In the genomic region with DNA sequence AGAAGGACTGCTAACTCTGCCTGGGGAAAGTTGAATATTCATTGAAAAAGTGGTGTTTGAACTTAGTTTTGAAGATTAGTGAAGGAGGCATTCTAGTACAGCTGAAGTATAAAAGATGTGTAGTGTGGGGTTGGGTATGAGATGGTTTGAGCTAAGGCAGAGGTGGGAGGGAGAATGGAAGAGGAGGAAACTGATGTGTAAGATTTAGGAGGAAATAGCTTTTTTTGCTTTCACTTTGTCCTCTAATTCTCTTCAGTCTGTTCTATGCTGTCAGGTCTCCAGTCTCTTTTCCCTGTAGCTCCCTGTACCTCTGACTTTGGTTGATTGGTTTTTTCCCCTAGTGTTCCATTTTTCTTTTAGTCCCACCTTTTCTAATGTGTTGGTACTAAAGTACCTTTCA, we compare ENCODE assay signal across 12 cellular contexts. TPM values are rescaled to one million over a fixed set of nuclear protein-coding genes. Genes with fewer than 3 reads are reported as not detected.
DNase-seq lines count a peak whose midpoint lies in the region; ATAC-seq and TF ChIP-seq lines count a peak whose summit lies in the region.
"Had no signal": no experiment of that assay in that cellular context is flagged by ENCODE, and none has a peak within 500 bp of the region (broad histone marks: within the 10 kb centered on the region; RNA-seq: fewer than 3 reads in every experiment).

No MANE protein-coding gene starts in this region.

- H3K79me2 ChIP-seq in DND-41 (ENCODE audit: insufficient read depth, low read length) (peaks cover 60% of the 10 kb centered on the region), OCI-LY3 (ENCODE audit: low read length) (0 out of 2 replicates have a peak, but pooled peaks cover 5% of the 10 kb centered on the region), SK-N-SH (ENCODE audit: insufficient read depth) (peaks cover 26% of the 10 kb centered on the region)

- no peak overlapping the region for H3K4me3 ChIP-seq in DND-41 (ENCODE audit: low read depth in 1 of 2, low read length in 2 of 2)
- no peak overlapping the region for H3K4me3 ChIP-seq in OCI-LY3 (ENCODE audit: low read length)
- no peak overlapping the region for H3K4me3 ChIP-seq in mucosa of descending colon
- H3K4me3 ChIP-seq in SK-N-SH (ENCODE audit: low read depth in 2 of 2, low read length in 1 of 2) = no peak overlapping the region
- H3K4me3 ChIP-seq: GM23338, skin epidermis had no signal

- POLR2A ChIA-PET in SK-N-SH (lab: Yijun Ruan, JAX) = no interaction called here

- H3K4me2 ChIP-seq in DND-41 (ENCODE audit: insufficient read depth, low read length) (peak overlapping the region; percentile 47; the same call in 1 of the 2 replicates), OCI-LY3 (ENCODE audit: low read length) (peak overlapping the region; percentile 41), SK-N-SH (no peak overlapping the region)
- H3K4me2 ChIP-seq: GM23338 had no signal

- H3F3A ChIP-seq in SK-N-SH (replicated peaks; ENCODE audit: insufficient read depth) = peaks cover 8% of the 10 kb centered on the region

- peaks cover 4% of the 10 kb centered on the region; the same call in 1 of the 2 replicates for H4K20me1 ChIP-seq in DND-41 (ENCODE audit: insufficient read depth, low read length)
- peaks cover 9% of the 10 kb centered on the region; the same call in 1 of the 2 replicates for H4K20me1 ChIP-seq in OCI-LY3 (ENCODE audit: insufficient read depth, low read length)
- H4K20me1 ChIP-seq in SK-N-SH (ENCODE audit: insufficient read depth) = no peaks in the 10 kb centered on the region; the same call in 1 of the 2 replicates

- H3K27ac ChIP-seq in DND-41 (ENCODE audit: low read length) (no peak overlapping the region), OCI-LY3 (ENCODE audit: low read length) (no peak overlapping the region), SK-N-SH (ENCODE audit: low read depth in 2 of 2, low read length in 1 of 2) (no peak overlapping the region)

- no peak overlapping the region for H3K9ac ChIP-seq in DND-41 (ENCODE audit: low read depth, low read length)
- no peak overlapping the region for H3K9ac ChIP-seq in OCI-LY3 (ENCODE audit: low read length)
- H3K9ac ChIP-seq in SK-N-SH = no peak overlapping the region

- no peaks in the 10 kb centered on the region for H3K9me2 ChIP-seq in SK-N-SH

- H3K4me1 ChIP-seq in DND-41 (ENCODE audit: insufficient read depth, low read length) (peaks cover 7% of the 10 kb centered on the region; the same call in 1 of the 2 replicates), OCI-LY3 (ENCODE audit: low read length) (peaks cover 13% of the 10 kb centered on the region), mucosa of descending colon (ENCODE audit: low read depth) (peaks cover 3% of the 10 kb centered on the region), SK-N-SH (ENCODE audit: control insufficient read depth in 1 of 2, insufficient read depth in 2 of 2, low read depth in 1 of 2, low read length in 1 of 2) (no peaks in the 10 kb centered on the region)

- H3K36me3 ChIP-seq in DND-41 (ENCODE audit: insufficient read depth, low read length) = no peaks in the 10 kb centered on the region
- no peaks in the 10 kb centered on the region for H3K36me3 ChIP-seq in OCI-LY3 (replicated peaks; ENCODE audit: low read depth, low read length)
- H3K36me3 ChIP-seq in mucosa of descending colon (ENCODE audit: low read depth) = no peaks in the 10 kb centered on the region
- H3K36me3 ChIP-seq in SK-N-SH (replicated peaks in 1 of 2; ENCODE audit: control insufficient read depth in 1 of 2, insufficient read depth in 2 of 2, low read length in 1 of 2) = peaks cover 0 to 3% of the 10 kb centered on the region in 2 experiments

- TF ChIP-seq CTCF in DND-41 (IDR thresholded peaks at IDR 0.05; ENCODE audit: borderline replicate concordance, extremely low read depth, low read length, poor library complexity, severe bottlenecking) = no peak
- no peak for TF ChIP-seq CTCF in OCI-LY3 (IDR thresholded peaks at IDR 0.05; ENCODE audit: low read depth, low read length)
- TF ChIP-seq CTCF in mucosa of descending colon (IDR thresholded peaks at IDR 0.05) = no peak
- no peak for TF ChIP-seq CTCF in SK-N-SH (IDR thresholded peaks at IDR 0.05)

- DNase-seq in DND-41 (no peak), mucosa of descending colon (no peak), UCSD-AML1 (lab: John Stamatoyannopoulos, UW; ENCODE audit: unreplicated experiment) (no peak), RPMI8226 (no peak), NK-92 (lab: John Stamatoyannopoulos, UW; ENCODE audit: unreplicated experiment) (no peak), SK-N-SH (no peak)
- DNase-seq: NCI-H2029 treated with DMSO at 0.1 percent for 48 hours, PC-3 had no signal

- intact Hi-C loops in mucosa of descending colon (cut with DNase I, micrococcal nuclease) = no loop called here

- H3K9me3 ChIP-seq in DND-41 (ENCODE audit: insufficient read depth, low read length, severe bottlenecking) (no peaks in the 10 kb centered on the region), OCI-LY3 (ENCODE audit: insufficient read depth, low read length) (no peaks in the 10 kb centered on the region), mucosa of descending colon (no peaks in the 10 kb centered on the region), SK-N-SH (no peaks in the 10 kb centered on the region)

- H3K27me3 ChIP-seq in DND-41 (ENCODE audit: insufficient read depth, low read length, poor library complexity) (no peaks in the 10 kb centered on the region), OCI-LY3 (ENCODE audit: low read depth, low read length) (no peaks in the 10 kb centered on the region), SK-N-SH (ENCODE audit: insufficient read depth) (no peaks in the 10 kb centered on the region)

- no peak for TF ChIP-seq EP300 in SK-N-SH (IDR thresholded peaks at IDR 0.05; ENCODE audit: borderline replicate concordance in 1 of 2, low read depth in 1 of 2, low read length in 1 of 2)

- peak; percentile 70; the same call in 2 of the 3 replicates for ATAC-seq in DND-41 (ENCODE audit: insufficient read depth, low read depth)
- ATAC-seq in GM19455 (IDR thresholded peaks at IDR 0.05; ENCODE audit: unreplicated experiment) = peak; percentile 64
- peak; percentile 42 for ATAC-seq in mucosa of descending colon
- ATAC-seq: GM23338, PC-3 had no signal

- H2AFZ ChIP-seq in DND-41 (ENCODE audit: low read depth, low read length) = no peak overlapping the region; the same call in 1 of the 2 replicates
- H2AFZ ChIP-seq in OCI-LY3 (ENCODE audit: low read depth, low read length) = no peak overlapping the region
- no peak overlapping the region for H2AFZ ChIP-seq in SK-N-SH (ENCODE audit: low read depth)
- H2AFZ ChIP-seq: GM23338 had no signal

- CTCF ChIA-PET in SK-N-SH (lab: Yijun Ruan, JAX) = no interaction called here

- TF ChIP-seq RAD21 in SK-N-SH (IDR thresholded peaks at IDR 0.05; ENCODE audit: low read length) = no peak

TF ChIP-seq in SK-N-SH, 30 proteins besides CTCF, POLR2A, EP300 and RAD21 (continues in another document):
- no peak for TF ChIP-seq JUND (IDR thresholded peaks at IDR 0.05)
- TF ChIP-seq MXI1 (IDR thresholded peaks at IDR 0.05; ENCODE audit: low read depth, low read length) = no peak
- no peak for TF ChIP-seq RXRA (IDR thresholded peaks at IDR 0.05; ENCODE audit: borderline replicate concordance, low read depth)
- TF ChIP-seq RFX5 (IDR thresholded peaks at IDR 0.05; ENCODE audit: low read length) = no peak
- no peak for TF ChIP-seq GABPA (IDR thresholded peaks at IDR 0.05; ENCODE audit: low read depth)
- no peak for TF ChIP-seq FOXJ3 (CRISPR knock-in tag; IDR thresholded peaks at IDR 0.05)
- TF ChIP-seq EZH2phosphoT487 (IDR thresholded peaks at IDR 0.05; ENCODE audit: borderline replicate concordance, low read depth) = no peak
- no peak for TF ChIP-seq SMC3 (IDR thresholded peaks at IDR 0.05; ENCODE audit: low read depth, low read length)
- TF ChIP-seq, protein P1, sequence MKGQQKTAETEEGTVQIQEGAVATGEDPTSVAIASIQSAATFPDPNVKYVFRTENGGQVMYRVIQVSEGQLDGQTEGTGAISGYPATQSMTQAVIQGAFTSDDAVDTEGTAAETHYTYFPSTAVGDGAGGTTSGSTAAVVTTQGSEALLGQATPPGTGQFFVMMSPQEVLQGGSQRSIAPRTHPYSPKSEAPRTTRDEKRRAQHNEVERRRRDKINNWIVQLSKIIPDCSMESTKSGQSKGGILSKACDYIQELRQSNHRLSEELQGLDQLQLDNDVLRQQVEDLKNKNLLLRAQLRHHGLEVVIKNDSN (IDR thresholded peaks at IDR 0.05; ENCODE audit: borderline replicate concordance, low read depth) = no peak
- TF ChIP-seq, protein P2, sequence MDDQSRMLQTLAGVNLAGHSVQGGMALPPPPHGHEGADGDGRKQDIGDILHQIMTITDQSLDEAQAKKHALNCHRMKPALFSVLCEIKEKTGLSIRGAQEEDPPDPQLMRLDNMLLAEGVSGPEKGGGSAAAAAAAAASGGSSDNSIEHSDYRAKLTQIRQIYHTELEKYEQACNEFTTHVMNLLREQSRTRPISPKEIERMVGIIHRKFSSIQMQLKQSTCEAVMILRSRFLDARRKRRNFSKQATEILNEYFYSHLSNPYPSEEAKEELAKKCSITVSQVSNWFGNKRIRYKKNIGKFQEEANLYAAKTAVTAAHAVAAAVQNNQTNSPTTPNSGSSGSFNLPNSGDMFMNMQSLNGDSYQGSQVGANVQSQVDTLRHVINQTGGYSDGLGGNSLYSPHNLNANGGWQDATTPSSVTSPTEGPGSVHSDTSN (IDR thresholded peaks at IDR 0.05) = no peak
- TF ChIP-seq ELF1 (IDR thresholded peaks at IDR 0.05) = no peak
- no peak for TF ChIP-seq TAF1 (IDR thresholded peaks at IDR 0.05; ENCODE audit: borderline replicate concordance, low read depth, low read length)
- TF ChIP-seq TCF12 (IDR thresholded peaks at IDR 0.05) = no peak
- no peak for TF ChIP-seq POLR2AphosphoS5 (IDR thresholded peaks at IDR 0.05; ENCODE audit: low read depth, low read length)
- no peak for TF ChIP-seq GATA2 (CRISPR knock-in tag; IDR thresholded peaks at IDR 0.05)
- TF ChIP-seq CHD2 (IDR thresholded peaks at IDR 0.05; ENCODE audit: low read length, partially characterized antibody) = no peak
- no peak for TF ChIP-seq YY1 (IDR thresholded peaks at IDR 0.05; ENCODE audit: low read depth)
- TF ChIP-seq, protein P3, sequence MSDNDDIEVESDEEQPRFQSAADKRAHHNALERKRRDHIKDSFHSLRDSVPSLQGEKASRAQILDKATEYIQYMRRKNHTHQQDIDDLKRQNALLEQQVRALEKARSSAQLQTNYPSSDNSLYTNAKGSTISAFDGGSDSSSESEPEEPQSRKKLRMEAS (IDR thresholded peaks at IDR 0.05; ENCODE audit: low read depth) = no peak

RNA-seq across cellular contexts. Expression of a gene that starts 9.0 kb away (rescaled TPM):
- total RNA-seq in mucosa of descending colon = 10 to 100 TPM; 16.2 to 59.3 (median 27.0) TPM
- 2.4 and 3.2 TPM in 2 replicates for polyA plus RNA-seq in SK-N-SH (2012; rRNA removed)
- polyA plus RNA-seq in SK-N-SH (2012; cell fraction: cytosol; rRNA removed) = 2.5 and 2.9 TPM in 2 replicates
- polyA plus RNA-seq in SK-N-SH (2012; cell fraction: nucleus; rRNA removed) = 6.5 and 10.1 TPM in 2 replicates
